In the genomic region with DNA sequence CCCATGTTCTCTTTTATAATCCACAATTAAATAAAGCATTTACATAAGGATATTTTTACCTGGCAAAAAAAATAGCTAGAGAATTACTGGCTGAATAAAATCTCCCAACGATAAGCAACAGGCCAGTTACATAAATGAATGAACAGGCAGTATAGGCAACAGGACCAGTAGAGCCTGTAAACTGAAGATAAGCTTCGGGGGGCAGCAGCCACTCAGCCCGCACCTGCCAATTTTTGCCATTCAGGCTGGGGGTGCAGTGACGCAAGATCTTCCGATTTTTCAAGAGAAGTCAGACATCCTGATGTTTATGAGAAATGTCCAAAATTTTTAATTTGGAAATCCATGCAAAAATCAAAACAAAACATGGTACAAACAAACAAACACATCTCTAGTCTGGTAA, we compare ENCODE assay signal across 1 cellular context.
TF ChIP-seq lines count a peak whose summit lies in the region.

No MANE protein-coding gene starts in this region.

TF ChIP-seq in K562, 482 proteins besides CTCF, POLR2A, EP300 and RAD21 (continued from another document and continues in another):
- TF ChIP-seq, protein P1, sequence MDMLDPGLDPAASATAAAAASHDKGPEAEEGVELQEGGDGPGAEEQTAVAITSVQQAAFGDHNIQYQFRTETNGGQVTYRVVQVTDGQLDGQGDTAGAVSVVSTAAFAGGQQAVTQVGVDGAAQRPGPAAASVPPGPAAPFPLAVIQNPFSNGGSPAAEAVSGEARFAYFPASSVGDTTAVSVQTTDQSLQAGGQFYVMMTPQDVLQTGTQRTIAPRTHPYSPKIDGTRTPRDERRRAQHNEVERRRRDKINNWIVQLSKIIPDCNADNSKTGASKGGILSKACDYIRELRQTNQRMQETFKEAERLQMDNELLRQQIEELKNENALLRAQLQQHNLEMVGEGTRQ (CRISPR knock-in tag; IDR thresholded peaks at IDR 0.05) = no peak
- TF ChIP-seq NFRKB (IDR thresholded peaks at IDR 0.05; ENCODE audit: low read depth) (no peak), MAZ (CRISPR knock-in tag; conservative IDR thresholded peaks at IDR 0.05 in 1 of 2, IDR thresholded peaks at IDR 0.05 in 1 of 2) (no peak), PHF20 (IDR thresholded peaks at IDR 0.05; ENCODE audit: partially characterized antibody) (no peak), BRF1 (IDR thresholded peaks at IDR 0.05; ENCODE audit: borderline replicate concordance, extremely low read depth, insufficient read length) (no peak), CBX3 (IDR thresholded peaks at IDR 0.05; ENCODE audit: borderline replicate concordance in 1 of 2, low read length in 2 of 2) (0 out of 3 replicates have a peak, but pooled peaks of 1 of the 2 experiments have one; percentile 34), CBX5 (IDR thresholded peaks at IDR 0.05; ENCODE audit: borderline replicate concordance, low read depth) (no peak), NFIC (IDR thresholded peaks at IDR 0.05) (peak; percentile 60), LEF1 (IDR thresholded peaks at IDR 0.05) (0 out of 2 replicates have a peak, but pooled peaks have one; percentile 29), ETV1 (tag; conservative IDR thresholded peaks at IDR 0.05; ENCODE audit: low read depth) (no peak), YY1 (IDR thresholded peaks at IDR 0.05; ENCODE audit: borderline replicate concordance in 1 of 3, control insufficient read depth in 1 of 3, extremely low read depth in 1 of 3, insufficient read depth in 3 of 3, insufficient read length in 1 of 3, insufficient replicate concordance in 2 of 3, low read depth in 1 of 3, low read length in 2 of 3) (no peak), TEAD2 (tag; IDR thresholded peaks at IDR 0.05) (no peak), SLC30A9 (CRISPR knock-in tag; IDR thresholded peaks at IDR 0.05) (no peak), ZNF589 (CRISPR knock-in tag; IDR thresholded peaks at IDR 0.05; ENCODE audit: low read depth) (no peak), SUPT5H (IDR thresholded peaks at IDR 0.05) (no peak), SIRT6 (IDR thresholded peaks at IDR 0.05; ENCODE audit: low read depth, low read length) (no peak), PYGO2 (tag; IDR thresholded peaks at IDR 0.05) (no peak), PHF8 (IDR thresholded peaks at IDR 0.05; ENCODE audit: borderline replicate concordance, low read length) (no peak), TAF15 (IDR thresholded peaks at IDR 0.05; ENCODE audit: low read depth, low read length) (no peak), MCM2 (IDR thresholded peaks at IDR 0.05; ENCODE audit: low read depth) (no peak)
- TF ChIP-seq, protein P2, sequence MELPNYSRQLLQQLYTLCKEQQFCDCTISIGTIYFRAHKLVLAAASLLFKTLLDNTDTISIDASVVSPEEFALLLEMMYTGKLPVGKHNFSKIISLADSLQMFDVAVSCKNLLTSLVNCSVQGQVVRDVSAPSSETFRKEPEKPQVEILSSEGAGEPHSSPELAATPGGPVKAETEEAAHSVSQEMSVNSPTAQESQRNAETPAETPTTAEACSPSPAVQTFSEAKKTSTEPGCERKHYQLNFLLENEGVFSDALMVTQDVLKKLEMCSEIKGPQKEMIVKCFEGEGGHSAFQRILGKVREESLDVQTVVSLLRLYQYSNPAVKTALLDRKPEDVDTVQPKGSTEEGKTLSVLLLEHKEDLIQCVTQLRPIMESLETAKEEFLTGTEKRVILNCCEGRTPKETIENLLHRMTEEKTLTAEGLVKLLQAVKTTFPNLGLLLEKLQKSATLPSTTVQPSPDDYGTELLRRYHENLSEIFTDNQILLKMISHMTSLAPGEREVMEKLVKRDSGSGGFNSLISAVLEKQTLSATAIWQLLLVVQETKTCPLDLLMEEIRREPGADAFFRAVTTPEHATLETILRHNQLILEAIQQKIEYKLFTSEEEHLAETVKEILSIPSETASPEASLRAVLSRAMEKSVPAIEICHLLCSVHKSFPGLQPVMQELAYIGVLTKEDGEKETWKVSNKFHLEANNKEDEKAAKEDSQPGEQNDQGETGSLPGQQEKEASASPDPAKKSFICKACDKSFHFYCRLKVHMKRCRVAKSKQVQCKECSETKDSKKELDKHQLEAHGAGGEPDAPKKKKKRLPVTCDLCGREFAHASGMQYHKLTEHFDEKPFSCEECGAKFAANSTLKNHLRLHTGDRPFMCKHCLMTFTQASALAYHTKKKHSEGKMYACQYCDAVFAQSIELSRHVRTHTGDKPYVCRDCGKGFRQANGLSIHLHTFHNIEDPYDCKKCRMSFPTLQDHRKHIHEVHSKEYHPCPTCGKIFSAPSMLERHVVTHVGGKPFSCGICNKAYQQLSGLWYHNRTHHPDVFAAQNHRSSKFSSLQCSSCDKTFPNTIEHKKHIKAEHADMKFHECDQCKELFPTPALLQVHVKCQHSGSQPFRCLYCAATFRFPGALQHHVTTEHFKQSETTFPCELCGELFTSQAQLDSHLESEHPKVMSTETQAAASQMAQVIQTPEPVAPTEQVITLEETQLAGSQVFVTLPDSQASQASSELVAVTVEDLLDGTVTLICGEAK (IDR thresholded peaks at IDR 0.05) = no peak
- TF ChIP-seq, protein P2 (CRISPR knock-in tag; IDR thresholded peaks at IDR 0.05) = no peak
- TF ChIP-seq, protein P3, sequence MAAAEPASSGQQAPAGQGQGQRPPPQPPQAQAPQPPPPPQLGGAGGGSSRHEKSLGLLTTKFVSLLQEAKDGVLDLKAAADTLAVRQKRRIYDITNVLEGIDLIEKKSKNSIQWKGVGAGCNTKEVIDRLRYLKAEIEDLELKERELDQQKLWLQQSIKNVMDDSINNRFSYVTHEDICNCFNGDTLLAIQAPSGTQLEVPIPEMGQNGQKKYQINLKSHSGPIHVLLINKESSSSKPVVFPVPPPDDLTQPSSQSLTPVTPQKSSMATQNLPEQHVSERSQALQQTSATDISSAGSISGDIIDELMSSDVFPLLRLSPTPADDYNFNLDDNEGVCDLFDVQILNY (CRISPR knock-in tag; IDR thresholded peaks at IDR 0.05) = no peak
- TF ChIP-seq, protein P4, sequence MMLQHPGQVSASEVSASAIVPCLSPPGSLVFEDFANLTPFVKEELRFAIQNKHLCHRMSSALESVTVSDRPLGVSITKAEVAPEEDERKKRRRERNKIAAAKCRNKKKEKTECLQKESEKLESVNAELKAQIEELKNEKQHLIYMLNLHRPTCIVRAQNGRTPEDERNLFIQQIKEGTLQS (IDR thresholded peaks at IDR 0.05) = peak; percentile 81
- TF ChIP-seq, protein P4 (CRISPR knock-in tag; conservative IDR thresholded peaks at IDR 0.05) = no peak
- TF ChIP-seq, protein P5, sequence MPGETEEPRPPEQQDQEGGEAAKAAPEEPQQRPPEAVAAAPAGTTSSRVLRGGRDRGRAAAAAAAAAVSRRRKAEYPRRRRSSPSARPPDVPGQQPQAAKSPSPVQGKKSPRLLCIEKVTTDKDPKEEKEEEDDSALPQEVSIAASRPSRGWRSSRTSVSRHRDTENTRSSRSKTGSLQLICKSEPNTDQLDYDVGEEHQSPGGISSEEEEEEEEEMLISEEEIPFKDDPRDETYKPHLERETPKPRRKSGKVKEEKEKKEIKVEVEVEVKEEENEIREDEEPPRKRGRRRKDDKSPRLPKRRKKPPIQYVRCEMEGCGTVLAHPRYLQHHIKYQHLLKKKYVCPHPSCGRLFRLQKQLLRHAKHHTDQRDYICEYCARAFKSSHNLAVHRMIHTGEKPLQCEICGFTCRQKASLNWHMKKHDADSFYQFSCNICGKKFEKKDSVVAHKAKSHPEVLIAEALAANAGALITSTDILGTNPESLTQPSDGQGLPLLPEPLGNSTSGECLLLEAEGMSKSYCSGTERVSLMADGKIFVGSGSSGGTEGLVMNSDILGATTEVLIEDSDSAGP (CRISPR knock-in tag; IDR thresholded peaks at IDR 0.05) = no peak
- TF ChIP-seq, protein P6, sequence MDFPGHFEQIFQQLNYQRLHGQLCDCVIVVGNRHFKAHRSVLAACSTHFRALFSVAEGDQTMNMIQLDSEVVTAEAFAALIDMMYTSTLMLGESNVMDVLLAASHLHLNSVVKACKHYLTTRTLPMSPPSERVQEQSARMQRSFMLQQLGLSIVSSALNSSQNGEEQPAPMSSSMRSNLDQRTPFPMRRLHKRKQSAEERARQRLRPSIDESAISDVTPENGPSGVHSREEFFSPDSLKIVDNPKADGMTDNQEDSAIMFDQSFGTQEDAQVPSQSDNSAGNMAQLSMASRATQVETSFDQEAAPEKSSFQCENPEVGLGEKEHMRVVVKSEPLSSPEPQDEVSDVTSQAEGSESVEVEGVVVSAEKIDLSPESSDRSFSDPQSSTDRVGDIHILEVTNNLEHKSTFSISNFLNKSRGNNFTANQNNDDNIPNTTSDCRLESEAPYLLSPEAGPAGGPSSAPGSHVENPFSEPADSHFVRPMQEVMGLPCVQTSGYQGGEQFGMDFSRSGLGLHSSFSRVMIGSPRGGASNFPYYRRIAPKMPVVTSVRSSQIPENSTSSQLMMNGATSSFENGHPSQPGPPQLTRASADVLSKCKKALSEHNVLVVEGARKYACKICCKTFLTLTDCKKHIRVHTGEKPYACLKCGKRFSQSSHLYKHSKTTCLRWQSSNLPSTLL (IDR thresholded peaks at IDR 0.05) = no peak
- TF ChIP-seq, protein P7, sequence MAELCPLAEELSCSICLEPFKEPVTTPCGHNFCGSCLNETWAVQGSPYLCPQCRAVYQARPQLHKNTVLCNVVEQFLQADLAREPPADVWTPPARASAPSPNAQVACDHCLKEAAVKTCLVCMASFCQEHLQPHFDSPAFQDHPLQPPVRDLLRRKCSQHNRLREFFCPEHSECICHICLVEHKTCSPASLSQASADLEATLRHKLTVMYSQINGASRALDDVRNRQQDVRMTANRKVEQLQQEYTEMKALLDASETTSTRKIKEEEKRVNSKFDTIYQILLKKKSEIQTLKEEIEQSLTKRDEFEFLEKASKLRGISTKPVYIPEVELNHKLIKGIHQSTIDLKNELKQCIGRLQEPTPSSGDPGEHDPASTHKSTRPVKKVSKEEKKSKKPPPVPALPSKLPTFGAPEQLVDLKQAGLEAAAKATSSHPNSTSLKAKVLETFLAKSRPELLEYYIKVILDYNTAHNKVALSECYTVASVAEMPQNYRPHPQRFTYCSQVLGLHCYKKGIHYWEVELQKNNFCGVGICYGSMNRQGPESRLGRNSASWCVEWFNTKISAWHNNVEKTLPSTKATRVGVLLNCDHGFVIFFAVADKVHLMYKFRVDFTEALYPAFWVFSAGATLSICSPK (IDR thresholded peaks at IDR 0.05; ENCODE audit: borderline replicate concordance) = no peak
- TF ChIP-seq, protein P8, sequence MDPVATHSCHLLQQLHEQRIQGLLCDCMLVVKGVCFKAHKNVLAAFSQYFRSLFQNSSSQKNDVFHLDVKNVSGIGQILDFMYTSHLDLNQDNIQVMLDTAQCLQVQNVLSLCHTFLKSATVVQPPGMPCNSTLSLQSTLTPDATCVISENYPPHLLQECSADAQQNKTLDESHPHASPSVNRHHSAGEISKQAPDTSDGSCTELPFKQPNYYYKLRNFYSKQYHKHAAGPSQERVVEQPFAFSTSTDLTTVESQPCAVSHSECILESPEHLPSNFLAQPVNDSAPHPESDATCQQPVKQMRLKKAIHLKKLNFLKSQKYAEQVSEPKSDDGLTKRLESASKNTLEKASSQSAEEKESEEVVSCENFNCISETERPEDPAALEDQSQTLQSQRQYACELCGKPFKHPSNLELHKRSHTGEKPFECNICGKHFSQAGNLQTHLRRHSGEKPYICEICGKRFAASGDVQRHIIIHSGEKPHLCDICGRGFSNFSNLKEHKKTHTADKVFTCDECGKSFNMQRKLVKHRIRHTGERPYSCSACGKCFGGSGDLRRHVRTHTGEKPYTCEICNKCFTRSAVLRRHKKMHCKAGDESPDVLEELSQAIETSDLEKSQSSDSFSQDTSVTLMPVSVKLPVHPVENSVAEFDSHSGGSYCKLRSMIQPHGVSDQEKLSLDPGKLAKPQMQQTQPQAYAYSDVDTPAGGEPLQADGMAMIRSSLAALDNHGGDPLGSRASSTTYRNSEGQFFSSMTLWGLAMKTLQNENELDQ (CRISPR knock-in tag; IDR thresholded peaks at IDR 0.05; ENCODE audit: borderline replicate concordance) = no peak
- TF ChIP-seq, protein P9, sequence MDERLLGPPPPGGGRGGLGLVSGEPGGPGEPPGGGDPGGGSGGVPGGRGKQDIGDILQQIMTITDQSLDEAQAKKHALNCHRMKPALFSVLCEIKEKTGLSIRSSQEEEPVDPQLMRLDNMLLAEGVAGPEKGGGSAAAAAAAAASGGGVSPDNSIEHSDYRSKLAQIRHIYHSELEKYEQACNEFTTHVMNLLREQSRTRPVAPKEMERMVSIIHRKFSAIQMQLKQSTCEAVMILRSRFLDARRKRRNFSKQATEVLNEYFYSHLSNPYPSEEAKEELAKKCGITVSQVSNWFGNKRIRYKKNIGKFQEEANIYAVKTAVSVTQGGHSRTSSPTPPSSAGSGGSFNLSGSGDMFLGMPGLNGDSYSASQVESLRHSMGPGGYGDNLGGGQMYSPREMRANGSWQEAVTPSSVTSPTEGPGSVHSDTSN (CRISPR knock-in tag; IDR thresholded peaks at IDR 0.05; ENCODE audit: low read depth) = no peak
- TF ChIP-seq, protein P9 (tag; conservative IDR thresholded peaks at IDR 0.05; ENCODE audit: low read depth) = no peak
